ENCODE assay signal across 1 cellular context in genomic region chr1:183346276-183346732, GRCh38.
A peak's percentile ranks its signal among the peaks of the same experiment; 100 is the strongest.
TF ChIP-seq lines count a peak whose summit lies in the region.

No MANE protein-coding gene starts in this region.

TF ChIP-seq in K562, 482 proteins besides CTCF, POLR2A, EP300 and RAD21 (continued from another document and continues in another):
- TF ChIP-seq CREB5 (CRISPR knock-in tag; IDR thresholded peaks at IDR 0.05) (no peak), GTF2E2 (tag; IDR thresholded peaks at IDR 0.05) (no peak), HDAC8 (tag; IDR thresholded peaks at IDR 0.05) (peak; percentile 69; the same call in 1 of the 2 replicates), RFX7 (CRISPR knock-in tag; IDR thresholded peaks at IDR 0.05) (no peak), L3MBTL2 (IDR thresholded peaks at IDR 0.05) (peak; percentile 85), ZNF224 (CRISPR knock-in tag; IDR thresholded peaks at IDR 0.05) (no peak), TGIF2 (CRISPR knock-in tag; IDR thresholded peaks at IDR 0.05) (no peak), MCM2 (IDR thresholded peaks at IDR 0.05; ENCODE audit: low read depth) (no peak), MAFK (IDR thresholded peaks at IDR 0.05; ENCODE audit: low read length) (peak; percentile 37; the same call in 1 of the 2 replicates), ZNF740 (CRISPR knock-in tag; IDR thresholded peaks at IDR 0.05) (no peak), ZNF740 (tag; IDR thresholded peaks at IDR 0.05) (0 out of 4 replicates have a peak, but pooled peaks of 1 of the 2 experiments have one; percentile 50), ZBTB1 (CRISPR knock-in tag; IDR thresholded peaks at IDR 0.05; ENCODE audit: borderline replicate concordance, low read depth) (no peak), FOXP1 (CRISPR knock-in tag; IDR thresholded peaks at IDR 0.05) (no peak), NR2C2 (CRISPR knock-in tag; IDR thresholded peaks at IDR 0.05) (no peak), NR2C2 (tag; IDR thresholded peaks at IDR 0.05) (peak; percentile 78), E2F3 (CRISPR knock-in tag; IDR thresholded peaks at IDR 0.05) (peak; percentile 76), RFX1 (IDR thresholded peaks at IDR 0.05) (no peak), PTTG1 (tag; IDR thresholded peaks at IDR 0.05; ENCODE audit: low read depth) (0 out of 2 replicates have a peak, but pooled peaks have one; percentile 16), CTBP1 (IDR thresholded peaks at IDR 0.05; ENCODE audit: borderline replicate concordance) (0 out of 2 replicates have a peak, but pooled peaks have one; percentile 30), HIVEP1 (CRISPR knock-in tag; IDR thresholded peaks at IDR 0.05) (peak; percentile 79; the same call in 1 of the 2 replicates), CREBBP (IDR thresholded peaks at IDR 0.05; ENCODE audit: low read depth, low read length) (no peak), THRAP3 (IDR thresholded peaks at IDR 0.05; ENCODE audit: borderline replicate concordance) (no peak), SREBF2 (CRISPR knock-in tag; IDR thresholded peaks at IDR 0.05) (no peak), ZNF76 (CRISPR knock-in tag; IDR thresholded peaks at IDR 0.05; ENCODE audit: borderline replicate concordance) (0 out of 2 replicates have a peak, but pooled peaks have one; percentile 34), ZBTB7A (IDR thresholded peaks at IDR 0.05; ENCODE audit: borderline replicate concordance, control insufficient read depth, low read depth, low read length) (no peak), XRCC3 (IDR thresholded peaks at IDR 0.05) (no peak)
- TF ChIP-seq, protein P1, sequence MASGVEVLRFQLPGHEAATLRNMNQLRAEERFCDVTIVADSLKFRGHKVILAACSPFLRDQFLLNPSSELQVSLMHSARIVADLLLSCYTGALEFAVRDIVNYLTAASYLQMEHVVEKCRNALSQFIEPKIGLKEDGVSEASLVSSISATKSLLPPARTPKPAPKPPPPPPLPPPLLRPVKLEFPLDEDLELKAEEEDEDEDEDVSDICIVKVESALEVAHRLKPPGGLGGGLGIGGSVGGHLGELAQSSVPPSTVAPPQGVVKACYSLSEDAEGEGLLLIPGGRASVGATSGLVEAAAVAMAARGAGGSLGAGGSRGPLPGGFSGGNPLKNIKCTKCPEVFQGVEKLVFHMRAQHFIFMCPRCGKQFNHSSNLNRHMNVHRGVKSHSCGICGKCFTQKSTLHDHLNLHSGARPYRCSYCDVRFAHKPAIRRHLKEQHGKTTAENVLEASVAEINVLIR (CRISPR knock-in tag; IDR thresholded peaks at IDR 0.05) = no peak
- TF ChIP-seq, protein P2, sequence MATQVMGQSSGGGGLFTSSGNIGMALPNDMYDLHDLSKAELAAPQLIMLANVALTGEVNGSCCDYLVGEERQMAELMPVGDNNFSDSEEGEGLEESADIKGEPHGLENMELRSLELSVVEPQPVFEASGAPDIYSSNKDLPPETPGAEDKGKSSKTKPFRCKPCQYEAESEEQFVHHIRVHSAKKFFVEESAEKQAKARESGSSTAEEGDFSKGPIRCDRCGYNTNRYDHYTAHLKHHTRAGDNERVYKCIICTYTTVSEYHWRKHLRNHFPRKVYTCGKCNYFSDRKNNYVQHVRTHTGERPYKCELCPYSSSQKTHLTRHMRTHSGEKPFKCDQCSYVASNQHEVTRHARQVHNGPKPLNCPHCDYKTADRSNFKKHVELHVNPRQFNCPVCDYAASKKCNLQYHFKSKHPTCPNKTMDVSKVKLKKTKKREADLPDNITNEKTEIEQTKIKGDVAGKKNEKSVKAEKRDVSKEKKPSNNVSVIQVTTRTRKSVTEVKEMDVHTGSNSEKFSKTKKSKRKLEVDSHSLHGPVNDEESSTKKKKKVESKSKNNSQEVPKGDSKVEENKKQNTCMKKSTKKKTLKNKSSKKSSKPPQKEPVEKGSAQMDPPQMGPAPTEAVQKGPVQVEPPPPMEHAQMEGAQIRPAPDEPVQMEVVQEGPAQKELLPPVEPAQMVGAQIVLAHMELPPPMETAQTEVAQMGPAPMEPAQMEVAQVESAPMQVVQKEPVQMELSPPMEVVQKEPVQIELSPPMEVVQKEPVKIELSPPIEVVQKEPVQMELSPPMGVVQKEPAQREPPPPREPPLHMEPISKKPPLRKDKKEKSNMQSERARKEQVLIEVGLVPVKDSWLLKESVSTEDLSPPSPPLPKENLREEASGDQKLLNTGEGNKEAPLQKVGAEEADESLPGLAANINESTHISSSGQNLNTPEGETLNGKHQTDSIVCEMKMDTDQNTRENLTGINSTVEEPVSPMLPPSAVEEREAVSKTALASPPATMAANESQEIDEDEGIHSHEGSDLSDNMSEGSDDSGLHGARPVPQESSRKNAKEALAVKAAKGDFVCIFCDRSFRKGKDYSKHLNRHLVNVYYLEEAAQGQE (CRISPR knock-in tag; IDR thresholded peaks at IDR 0.05; ENCODE audit: low read depth) = 0 out of 2 replicates have a peak, but pooled peaks have one; percentile 16
- TF ChIP-seq, protein P3, sequence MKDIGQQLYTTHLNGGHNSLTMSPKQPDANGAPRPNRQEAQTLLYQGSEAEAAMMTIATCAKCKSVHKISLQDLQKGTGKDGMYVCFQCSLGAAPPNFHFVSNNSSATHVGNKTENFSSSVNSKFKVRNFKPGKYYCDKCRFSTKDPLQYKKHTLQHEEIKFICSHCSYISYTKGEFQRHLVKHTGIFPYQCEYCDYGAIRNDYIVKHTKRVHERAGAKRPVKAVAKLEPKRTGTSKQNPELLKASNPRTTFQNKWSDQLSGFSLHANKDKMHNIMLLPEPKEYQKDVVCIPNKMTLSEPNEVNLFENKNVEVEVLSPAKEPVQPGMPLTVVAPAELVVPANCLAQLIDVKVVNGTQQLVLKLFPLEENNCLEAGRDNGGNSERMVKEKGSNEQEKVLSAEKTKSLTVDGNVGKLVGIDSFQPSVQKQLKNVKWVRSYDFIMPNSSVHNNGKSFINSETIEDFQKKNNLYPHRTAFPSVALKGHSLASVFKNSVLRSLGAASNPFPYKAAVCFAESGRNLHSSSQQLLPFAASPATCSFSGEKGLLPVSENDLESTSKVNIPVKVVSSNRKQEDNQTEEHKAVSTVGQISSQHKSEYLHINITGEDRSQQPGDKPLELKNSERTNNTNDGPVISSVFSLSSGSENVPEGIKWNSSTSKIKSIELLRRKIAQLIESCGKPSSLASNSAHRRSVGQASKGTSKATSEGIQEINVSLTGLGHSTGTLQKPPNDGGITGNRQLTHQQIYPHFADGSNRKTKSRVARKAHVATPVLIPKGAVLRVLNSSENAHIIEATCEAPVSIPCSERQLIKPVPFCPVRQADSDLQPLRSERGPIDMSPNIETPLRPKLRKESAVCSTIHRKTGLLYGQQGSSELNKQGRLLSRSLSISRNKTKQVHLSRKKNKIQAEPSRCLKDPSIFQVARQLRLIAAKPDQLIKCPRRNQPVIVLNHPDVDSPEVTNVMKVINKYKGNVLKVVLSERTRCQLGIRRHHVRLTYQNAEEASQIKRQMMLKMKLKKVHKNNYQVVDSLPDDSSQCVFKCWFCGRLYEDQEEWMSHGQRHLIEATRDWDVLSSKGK (CRISPR knock-in tag; IDR thresholded peaks at IDR 0.05) = no peak
- TF ChIP-seq, protein P4, sequence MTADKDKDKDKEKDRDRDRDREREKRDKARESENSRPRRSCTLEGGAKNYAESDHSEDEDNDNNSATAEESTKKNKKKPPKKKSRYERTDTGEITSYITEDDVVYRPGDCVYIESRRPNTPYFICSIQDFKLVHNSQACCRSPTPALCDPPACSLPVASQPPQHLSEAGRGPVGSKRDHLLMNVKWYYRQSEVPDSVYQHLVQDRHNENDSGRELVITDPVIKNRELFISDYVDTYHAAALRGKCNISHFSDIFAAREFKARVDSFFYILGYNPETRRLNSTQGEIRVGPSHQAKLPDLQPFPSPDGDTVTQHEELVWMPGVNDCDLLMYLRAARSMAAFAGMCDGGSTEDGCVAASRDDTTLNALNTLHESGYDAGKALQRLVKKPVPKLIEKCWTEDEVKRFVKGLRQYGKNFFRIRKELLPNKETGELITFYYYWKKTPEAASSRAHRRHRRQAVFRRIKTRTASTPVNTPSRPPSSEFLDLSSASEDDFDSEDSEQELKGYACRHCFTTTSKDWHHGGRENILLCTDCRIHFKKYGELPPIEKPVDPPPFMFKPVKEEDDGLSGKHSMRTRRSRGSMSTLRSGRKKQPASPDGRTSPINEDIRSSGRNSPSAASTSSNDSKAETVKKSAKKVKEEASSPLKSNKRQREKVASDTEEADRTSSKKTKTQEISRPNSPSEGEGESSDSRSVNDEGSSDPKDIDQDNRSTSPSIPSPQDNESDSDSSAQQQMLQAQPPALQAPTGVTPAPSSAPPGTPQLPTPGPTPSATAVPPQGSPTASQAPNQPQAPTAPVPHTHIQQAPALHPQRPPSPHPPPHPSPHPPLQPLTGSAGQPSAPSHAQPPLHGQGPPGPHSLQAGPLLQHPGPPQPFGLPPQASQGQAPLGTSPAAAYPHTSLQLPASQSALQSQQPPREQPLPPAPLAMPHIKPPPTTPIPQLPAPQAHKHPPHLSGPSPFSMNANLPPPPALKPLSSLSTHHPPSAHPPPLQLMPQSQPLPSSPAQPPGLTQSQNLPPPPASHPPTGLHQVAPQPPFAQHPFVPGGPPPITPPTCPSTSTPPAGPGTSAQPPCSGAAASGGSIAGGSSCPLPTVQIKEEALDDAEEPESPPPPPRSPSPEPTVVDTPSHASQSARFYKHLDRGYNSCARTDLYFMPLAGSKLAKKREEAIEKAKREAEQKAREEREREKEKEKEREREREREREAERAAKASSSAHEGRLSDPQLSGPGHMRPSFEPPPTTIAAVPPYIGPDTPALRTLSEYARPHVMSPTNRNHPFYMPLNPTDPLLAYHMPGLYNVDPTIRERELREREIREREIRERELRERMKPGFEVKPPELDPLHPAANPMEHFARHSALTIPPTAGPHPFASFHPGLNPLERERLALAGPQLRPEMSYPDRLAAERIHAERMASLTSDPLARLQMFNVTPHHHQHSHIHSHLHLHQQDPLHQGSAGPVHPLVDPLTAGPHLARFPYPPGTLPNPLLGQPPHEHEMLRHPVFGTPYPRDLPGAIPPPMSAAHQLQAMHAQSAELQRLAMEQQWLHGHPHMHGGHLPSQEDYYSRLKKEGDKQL (CRISPR knock-in tag; IDR thresholded peaks at IDR 0.05; ENCODE audit: borderline replicate concordance) = no peak
